16 cellular contexts compared by ENCODE assay signal in genomic region chr3:158261371-158261991, GRCh38.
DNase-seq lines count a peak whose midpoint lies in the region; ATAC-seq lines count a peak whose summit lies in the region.
"Had no signal": no experiment of that assay in that cellular context is flagged by ENCODE, and none has a peak within 500 bp of the region (broad histone marks: within the 10 kb centered on the region; RNA-seq: fewer than 3 reads in every experiment).

No MANE protein-coding gene starts in this region.

- peaks cover 2% of the 10 kb centered on the region; the same call in 1 of the 2 replicates for H3K4me1 ChIP-seq in Karpas-422 (ENCODE audit: low read length)
- H3K4me1 ChIP-seq: psoas muscle had no signal

- H3K9ac ChIP-seq in Karpas-422 (ENCODE audit: low read length), result no peak overlapping the region

- H3K79me2 ChIP-seq in Karpas-422 (ENCODE audit: low read length), result peaks cover 92% of the 10 kb centered on the region

- H3K4me2 ChIP-seq in Karpas-422 (ENCODE audit: low read depth, low read length, poor library complexity, severe bottlenecking), result no peak overlapping the region

- H3K36me3 ChIP-seq in Karpas-422 (ENCODE audit: insufficient read depth, low read length), result peaks cover 10% of the 10 kb centered on the region
- H3K36me3 ChIP-seq: WERI-Rb-1 had no signal

- H4K20me1 ChIP-seq in Karpas-422 (ENCODE audit: insufficient read depth, low read depth, low read length), result no peaks in the 10 kb centered on the region

- no peaks in the 10 kb centered on the region for H3K27me3 ChIP-seq in Karpas-422 (ENCODE audit: low read length)

- peaks cover 5% of the 10 kb centered on the region for H3K9me3 ChIP-seq in Karpas-422 (ENCODE audit: low read length)

- no peak overlapping the region for H2AFZ ChIP-seq in Karpas-422 (ENCODE audit: low read length)

- DNase-seq in NCI-H748 (lab: John Stamatoyannopoulos, UW; ENCODE audit: unreplicated experiment), result peak; percentile 22
- DNase-seq in NCI-H748 treated with DMSO at 0.1 percent for 48 hours (lab: John Stamatoyannopoulos, UW), result no peak
- peak; percentile 73 for DNase-seq in Karpas-422
- DNase-seq in RPMI7951 (ENCODE audit: low read depth), result peak; percentile 3
- peak; percentile 11 for DNase-seq in iris pigment epithelial cell (ENCODE audit: low read depth)
- DNase-seq in EL, result no peak
- DNase-seq: activated CD8-positive, alpha-beta T cell treated with anti-CD3 and anti-CD28 coated beads, Interleukin-2, amount 10 ng/mL, durations not matched to agents 7 days and 5 days; amniotic stem cell; psoas muscle; stimulated activated naive CD8-positive, alpha-beta T cell treated with anti-CD3 and anti-CD28 coated beads, Interleukin-15, amount 100 ng/mL, for 72 hours; WERI-Rb-1 had no signal

- H3K27ac ChIP-seq in Karpas-422 (ENCODE audit: low read length), result no peak overlapping the region
- H3K27ac ChIP-seq: coronary artery, epithelial cell of prostate, psoas muscle, WERI-Rb-1 had no signal

- ATAC-seq in HG03354 (IDR thresholded peaks at IDR 0.05; ENCODE audit: poor library complexity, severe bottlenecking, unreplicated experiment) (no peak), HG02678 (IDR thresholded peaks at IDR 0.05; ENCODE audit: unreplicated experiment) (no peak)
- ATAC-seq: activated CD8-positive, alpha-beta T cell treated with anti-CD3 and anti-CD28 coated beads, Interleukin-2, amount 10 ng/mL, durations not matched to agents 7 days and 5 days; natural killer cell treated with Interleukin-12 subunit alpha and Interleukin-12 subunit beta and Interleukin-15 and Interleukin-18, amount 100 ng/mL, for 72 hours; psoas muscle; stimulated activated naive CD8-positive, alpha-beta T cell treated with anti-CD3 and anti-CD28 coated beads, Interleukin-15, amount 100 ng/mL, for 72 hours had no signal

- no peak overlapping the region for H3K4me3 ChIP-seq in Karpas-422 (ENCODE audit: low read length)
- H3K4me3 ChIP-seq: coronary artery, psoas muscle had no signal

- H3K9me2 ChIP-seq in Karpas-422 (replicated peaks; ENCODE audit: insufficient read depth, low read length), result no peaks in the 10 kb centered on the region

Comparison
In these comparisons a context has a peak if more than half of its experiments do, and no peak if none do; other contexts are left out.
1. DNase-seq: peak in NCI-H748 (single experiment), Karpas-422 (single experiment), RPMI7951 (single experiment) and iris pigment epithelial cell (single experiment); none in NCI-H748 treated with DMSO at 0.1 percent for 48 hours (single experiment) and EL (single experiment).